8 cellular contexts compared by ENCODE assay signal in the genomic region with DNA sequence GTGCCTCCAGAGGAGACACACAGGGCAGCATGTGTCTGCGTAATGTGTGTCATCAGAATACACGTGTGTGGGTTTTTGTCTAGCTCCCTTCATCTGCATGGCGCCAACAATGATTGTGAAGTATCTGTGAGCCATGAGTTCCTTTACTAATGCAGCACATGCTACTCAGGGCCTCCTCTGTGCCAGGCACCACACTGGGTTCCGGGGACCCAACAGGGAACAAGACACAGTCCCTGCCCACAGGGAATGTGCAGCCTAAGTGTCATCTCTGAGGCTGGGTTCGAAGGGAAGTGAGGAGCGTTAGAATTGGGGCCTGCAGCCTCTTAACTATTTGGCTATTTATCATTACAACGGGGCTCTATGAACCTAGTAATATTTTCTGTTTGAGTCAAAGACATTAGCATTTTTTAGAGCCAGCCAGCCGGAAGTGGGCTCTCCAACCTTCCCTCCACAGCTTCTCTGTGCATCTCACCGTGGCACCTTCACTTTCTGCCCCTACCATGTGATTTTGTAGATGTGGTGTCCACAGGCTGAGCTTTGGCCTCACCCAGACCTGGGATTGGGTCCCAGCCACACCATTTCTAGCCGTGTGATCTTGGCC. TPM values are rescaled to one million over a fixed set of nuclear protein-coding genes. Genes with fewer than 3 reads are reported as not detected.
A peak's percentile ranks its signal among the peaks of the same experiment; 100 is the strongest.
DNase-seq lines count a peak whose midpoint lies in the region; ATAC-seq, FAIRE-seq and TF ChIP-seq lines count a peak whose summit lies in the region.

No MANE protein-coding gene starts in this region.

- intact Hi-C loops in CD14-positive monocyte (cut with micrococcal nuclease) = loop anchor here in 1 of 2 donors (2.0 kb wide), 1 partner anchor 21 kb away; no protein-coding TSS in a partner anchor
- intact Hi-C loops in K562 (cut with micrococcal nuclease) = no loop called here

- no peaks in the 10 kb centered on the region for H4K20me1 ChIP-seq in K562 (replicated peaks; ENCODE audit: control insufficient read depth, insufficient read depth, low read length)

- no peak overlapping the region for H3K9ac ChIP-seq in K562 (ENCODE audit: insufficient read depth in 1 of 2, low read depth in 2 of 2, low read length in 2 of 2)

- peak overlapping the region; percentile 99 to 100 (median 100) for H3K27ac Mint-ChIP-seq in CD14-positive monocyte

- no peaks in the 10 kb centered on the region for H3K27me3 ChIP-seq in K562 (ENCODE audit: control insufficient read depth in 2 of 2, insufficient read depth in 2 of 2, low read length in 2 of 2)

- no peak for TF ChIP-seq RAD21 in K562 (CRISPR knock-in tag; conservative IDR thresholded peaks at IDR 0.05 in 1 of 2, IDR thresholded peaks at IDR 0.05 in 1 of 2)

- H3K4me3 Mint-ChIP-seq in CD14-positive monocyte = peak overlapping the region; percentile 73 to 80

- POLR2A ChIA-PET in K562 (lab: Yijun Ruan, JAX) = interaction anchor here (0.6 to 2.8 kb wide), 7 partner anchors 9 to 163 kb away, joined by 3 to 6 read pairs (median 4); no protein-coding TSS in a partner anchor

- H3K4me3 ChIP-seq in K562 = no peak overlapping the region

- peaks cover 0 to 4% (median 0%) of the 10 kb centered on the region in 3 donors for H3K27me3 Mint-ChIP-seq in CD14-positive monocyte (ENCODE audit: low read depth in 3 of 3)

- no peak for FAIRE-seq in K562 (lab: Jason Lieb, UNC)

- TF ChIP-seq CTCF in CD14-positive monocyte (IDR thresholded peaks at IDR 0.05) (no peak), K562 (IDR thresholded peaks at IDR 0.05 in 2 of 3, conservative IDR thresholded peaks at IDR 0.05 in 1 of 3; ENCODE audit: insufficient read depth in 2 of 3, low read depth in 1 of 3, low read length in 3 of 3) (no peak)

- 54% methylated on average over 10 of the region's 10 CpGs for WGBS in K562 (ENCODE audit: insufficient coverage, low coverage, missing lambda C conversion rate)

- no peak for TF ChIP-seq POLR2A in K562 (conservative IDR thresholded peaks at IDR 0.05)

- no peaks in the 10 kb centered on the region; the same call in 2 of the 3 replicates for H3K36me3 ChIP-seq in K562 (ENCODE audit: control insufficient read depth, insufficient read depth, low read length)

- TF ChIP-seq EP300 in K562 (IDR thresholded peaks at IDR 0.05; ENCODE audit: low read length) = no peak

- H3K79me2 ChIP-seq in K562 (ENCODE audit: control insufficient read depth, insufficient read depth, low read length) = no peaks in the 10 kb centered on the region

- H3K9me3 Mint-ChIP-seq in CD14-positive monocyte = no peaks in the 10 kb centered on the region

- H3K9me1 ChIP-seq in K562 (ENCODE audit: control insufficient read depth, insufficient read depth, low read length) = no peaks in the 10 kb centered on the region

- ATAC-seq in GM19463 (IDR thresholded peaks at IDR 0.05; ENCODE audit: unreplicated experiment) (peak; percentile 58), HG03571 (IDR thresholded peaks at IDR 0.05; ENCODE audit: unreplicated experiment) (peak; percentile 66), K562 (peak; percentile 11; the same call in 1 of the 3 replicates)

- DNase-seq in CD14-positive monocyte (ENCODE audit: low spot score) = peak; percentile 56
- DNase-seq in K562 (ENCODE audit: extremely low read depth in 1 of 4, low spot score in 3 of 4) = no peak
- DNase-seq in AML-193 (lab: John Stamatoyannopoulos, UW) = no peak
- no peak for DNase-seq in middle frontal gyrus (ENCODE audit: extremely low spot score, low spot score)
- no peak for DNase-seq in germinal center (ENCODE audit: low spot score)
- no peak for DNase-seq in Kasumi-1 (lab: John Stamatoyannopoulos, UW)

- CTCF ChIA-PET in K562 (lab: Yijun Ruan, JAX; ENCODE audit: low intra/inter-chr PET ratio) = no interaction called here

- in situ Hi-C loops in K562 (cut with MboI) = no loop called here

- BruUV-seq in K562 (replicated peaks; lab: Mats Ljungman, UMichigan) = no TSS peak

- H3K4me2 ChIP-seq in K562 (ENCODE audit: insufficient read depth, low read length) = no peak overlapping the region

- peak overlapping the region; percentile 79 for H2AFZ ChIP-seq in K562 (ENCODE audit: low read depth, low read length)

- peaks cover 61% of the 10 kb centered on the region for H3K4me1 Mint-ChIP-seq in CD14-positive monocyte

- no peaks in the 10 kb centered on the region for H3K9me3 ChIP-seq in K562 (replicated peaks; ENCODE audit: control insufficient read depth, insufficient read depth, low read depth, low read length)

- no peak overlapping the region for H3K27ac ChIP-seq in K562 (ENCODE audit: extremely low read depth, low read depth, low read length)

- peaks cover 7 to 17% of the 10 kb centered on the region in 2 experiments; a peak in 4 of 5 replicates for H3K4me1 ChIP-seq in K562 (replicated peaks in 1 of 2; ENCODE audit: control insufficient read depth in 2 of 2, insufficient read depth in 2 of 2, low read length in 2 of 2)

- peaks cover 4 to 7% of the 10 kb centered on the region in 2 donors for H3K36me3 Mint-ChIP-seq in CD14-positive monocyte

TF ChIP-seq in K562, 482 proteins besides CTCF, POLR2A, EP300 and RAD21:
- 0 out of 2 replicates have a peak, but pooled peaks have one; percentile 42 for TF ChIP-seq ZNF12 (CRISPR knock-in tag; IDR thresholded peaks at IDR 0.05)
- no peak for TF ChIP-seq TRIM24 (IDR thresholded peaks at IDR 0.05)
- TF ChIP-seq DDX20 (tag; IDR thresholded peaks at IDR 0.05; ENCODE audit: low read depth) = no peak
- no peak for TF ChIP-seq ZNF280A (IDR thresholded peaks at IDR 0.05; ENCODE audit: low read depth, partially characterized antibody)

RNA-seq across cellular contexts. Expression of gene SRGN, which starts 43.9 kb away (rescaled TPM):
- polyA plus RNA-seq in CD14-positive monocyte (1,000 to 10,000 TPM; 1,724 to 1,859 TPM), K562 (2011; rRNA removed) (124 and 136 TPM in 2 replicates), K562 (2014; fragmentation: Illumina TruSeq; extraction: Trizol) (259 and 284 TPM in 2 replicates), K562 (2014; fragmentation: Nextera tagmentation; extraction: Ambion mirVana) (100 to 1,000 TPM; 275 to 304 TPM), K562 (2014; rRNA removed) (169 and 189 TPM in 2 replicates)
- 88.1 and 137 TPM in 2 replicates for total RNA-seq in K562 (2011; cell fraction: chromatin; rRNA removed; ENCODE audit: low replicate concordance)
- 154 and 205 TPM in 2 replicates for total RNA-seq in K562 (2011; cell fraction: nucleolus; rRNA removed)
- total RNA-seq in K562 (2011; cell fraction: nucleoplasm; rRNA removed) = 184 and 200 TPM in 2 replicates
- total RNA-seq in K562 (2014; rRNA removed) (147 and 180 TPM in 2 replicates), K562 (2014; rRNA removed; fragmentation: Illumina TruSeq; extraction: Trizol) (256 and 289 TPM in 2 replicates), K562 (2015; rRNA removed; fragmentation: Illumina TruSeq; extraction: Trizol) (149 and 165 TPM in 2 replicates), K562 (2021) (173 and 193 TPM in 2 replicates)
- polyA plus RNA-seq in K562 (2011; cell fraction: cytosol; rRNA removed) = 61.8 and 105 TPM in 2 replicates
- polyA plus RNA-seq in K562 (2011; cell fraction: nucleus; rRNA removed) = 20.2 and 32.5 TPM in 2 replicates
- polyA plus RNA-seq in K562 (2012) = 208 and 216 TPM in 2 replicates
- polyA minus RNA-seq in K562 (2011; rRNA and poly(A)+ RNA removed) = 80.5 and 89.5 TPM in 2 replicates
- polyA minus RNA-seq in K562 (2011; cell fraction: cytosol; rRNA and poly(A)+ RNA removed) = 42.2 and 44.1 TPM in 2 replicates
- 5.8 and 12.2 TPM in 2 replicates for polyA minus RNA-seq in K562 (2011; cell fraction: nucleus; rRNA and poly(A)+ RNA removed)

RNA-seq across cellular contexts. Expression of gene KIFBP, which starts 55.4 kb away (rescaled TPM):
- 1 to 10 TPM in 1 of 2 donors, under 1 TPM in 1; 0.52 to 1.4 TPM for polyA plus RNA-seq in CD14-positive monocyte
- 11.1 and 16.5 TPM in 2 replicates for total RNA-seq in K562 (2011; cell fraction: chromatin; rRNA removed; ENCODE audit: low replicate concordance)
- total RNA-seq in K562 (2011; cell fraction: nucleolus; rRNA removed) = 7.5 and 8.2 TPM in 2 replicates
- total RNA-seq in K562 (2011; cell fraction: nucleoplasm; rRNA removed) = 8.2 and 12.1 TPM in 2 replicates
- 13.8 and 17.3 TPM in 2 replicates for total RNA-seq in K562 (2014; rRNA removed)
- total RNA-seq in K562 (2014; rRNA removed; fragmentation: Illumina TruSeq; extraction: Trizol) = 18.8 and 20.1 TPM in 2 replicates
- 18.7 and 19.7 TPM in 2 replicates for total RNA-seq in K562 (2015; rRNA removed; fragmentation: Illumina TruSeq; extraction: Trizol)
- total RNA-seq in K562 (2021) = 13.8 and 14.8 TPM in 2 replicates
- polyA plus RNA-seq in K562 (2011; rRNA removed) = 17.0 and 22.1 TPM in 2 replicates
- polyA plus RNA-seq in K562 (2011; cell fraction: cytosol; rRNA removed) = 6.9 and 8.8 TPM in 2 replicates
- polyA plus RNA-seq in K562 (2011; cell fraction: nucleus; rRNA removed) = 9.5 and 9.7 TPM in 2 replicates
- polyA plus RNA-seq in K562 (2012) = 13.0 and 14.2 TPM in 2 replicates
- polyA plus RNA-seq in K562 (2014; fragmentation: Illumina TruSeq; extraction: Trizol) = 19.9 and 23.2 TPM in 2 replicates
- polyA plus RNA-seq in K562 (2014; fragmentation: Nextera tagmentation; extraction: Ambion mirVana) = 1 to 10 TPM; 5.6 to 8.8 TPM
- 13.9 TPM in 2 replicates for polyA plus RNA-seq in K562 (2014; rRNA removed)
- polyA minus RNA-seq in K562 (2011; rRNA and poly(A)+ RNA removed) = 18.2 TPM in 2 replicates
- polyA minus RNA-seq in K562 (2011; cell fraction: cytosol; rRNA and poly(A)+ RNA removed) = 10.7 and 11.3 TPM in 2 replicates
- polyA minus RNA-seq in K562 (2011; cell fraction: nucleus; rRNA and poly(A)+ RNA removed) = 6.1 and 8.1 TPM in 2 replicates

Comparison
In these comparisons a context has a peak if more than half of its experiments do, and no peak if none do; other contexts are left out.
1. ATAC-seq: peak in every context shown above with its lines; median percentile 66 in HG03571; 58 in GM19463; 11 in K562.
2. RNA of gene SRGN, which starts 43.9 kb away (polyA plus RNA-seq): 1,724 to 1,859 TPM in CD14-positive monocyte; 20.2 to 304 TPM in K562; every median in the first group is over 4 times any median in the second.